20 cellular contexts compared by ENCODE assay signal in the genomic region with DNA sequence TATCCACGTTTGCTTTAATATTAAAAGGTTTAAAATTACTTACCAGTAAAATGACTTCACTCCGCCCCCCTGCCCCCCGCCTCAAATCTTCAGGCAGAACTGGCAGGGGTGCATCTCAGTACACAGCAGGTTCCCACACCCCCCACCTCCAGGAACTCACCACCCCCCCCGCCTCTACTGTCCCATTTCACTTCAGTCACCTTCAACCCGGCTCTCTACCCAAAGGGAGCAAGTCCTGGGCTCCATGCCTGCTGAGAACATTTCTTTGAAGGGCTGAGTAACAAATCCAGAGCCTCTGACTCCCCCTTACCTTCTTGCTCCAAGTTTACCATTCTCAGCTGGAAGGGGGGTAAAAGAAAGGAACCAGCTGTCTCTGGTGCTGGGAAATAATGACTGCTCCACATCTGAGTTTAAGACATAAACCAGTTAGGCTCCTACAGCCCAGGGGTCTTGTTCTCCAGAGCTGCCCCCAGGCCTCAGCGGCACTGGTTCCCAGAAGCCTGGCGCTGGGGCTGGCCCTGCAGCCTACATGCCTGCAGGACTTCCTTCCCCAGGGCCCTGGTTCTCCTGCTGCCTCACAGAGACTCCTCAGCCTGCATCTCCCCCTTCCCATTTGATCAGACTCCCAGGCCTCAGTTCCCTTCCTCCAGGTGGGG. TPM values are rescaled to one million over a fixed set of nuclear protein-coding genes. Genes with fewer than 3 reads are reported as not detected.
DNase-seq lines count a peak whose midpoint lies in the region; ATAC-seq and TF ChIP-seq lines count a peak whose summit lies in the region.
"Had no signal": no experiment of that assay in that cellular context is flagged by ENCODE, and none has a peak within 500 bp of the region (broad histone marks: within the 10 kb centered on the region; RNA-seq: fewer than 3 reads in every experiment).

No MANE protein-coding gene starts in this region.

- no peaks in the 10 kb centered on the region for H3K9me2 ChIP-seq in GM23338 (ENCODE audit: insufficient read depth)

- peaks cover 23% of the 10 kb centered on the region for H3K36me3 ChIP-seq in BLaER1
- H3K36me3 ChIP-seq in GM23338 (ENCODE audit: insufficient read depth) = no peaks in the 10 kb centered on the region
- peaks cover 0 to 23% of the 10 kb centered on the region in 2 donors for H3K36me3 ChIP-seq in psoas muscle (ENCODE audit: insufficient read depth in 1 of 2, low read depth in 1 of 2)

- no peaks in the 10 kb centered on the region for H3K36me3 Mint-ChIP-seq in GM23338 (ENCODE audit: low read depth)
- H3K36me3 Mint-ChIP-seq in dendritic cell treated with granulocyte-macrophage colony-stimulating factor and Interleukin-4, amounts not matched to agents 40 ng/mL and 50 ng/mL, for 4 days (ENCODE audit: low read depth) = peaks cover 70% of the 10 kb centered on the region

- H3K4me3 Mint-ChIP-seq in GM23338 = no peak overlapping the region
- H3K4me3 Mint-ChIP-seq in dendritic cell treated with granulocyte-macrophage colony-stimulating factor and Interleukin-4, amounts not matched to agents 40 ng/mL and 50 ng/mL, for 4 days = no peak overlapping the region

- H3K9me3 Mint-ChIP-seq in GM23338 = no peaks in the 10 kb centered on the region
- H3K9me3 Mint-ChIP-seq in dendritic cell treated with granulocyte-macrophage colony-stimulating factor and Interleukin-4, amounts not matched to agents 40 ng/mL and 50 ng/mL, for 4 days = no peaks in the 10 kb centered on the region

- no peak overlapping the region for H3K4me3 ChIP-seq in BLaER1
- H3K4me3 ChIP-seq in GM23338 = no peak overlapping the region
- no peak overlapping the region for H3K4me3 ChIP-seq in psoas muscle
- H3K4me3 ChIP-seq: GM23248 had no signal

- 0 out of 2 replicates have a peak, but pooled peaks cover 2% of the 10 kb centered on the region for H3F3A ChIP-seq in GM23338 (replicated peaks; ENCODE audit: low read depth)

- no peak overlapping the region for H3K9ac ChIP-seq in BLaER1
- H3K9ac ChIP-seq: GM23248, KMS-11 had no signal

- H3K9me3 ChIP-seq in BLaER1 (no peaks in the 10 kb centered on the region), psoas muscle (no peaks in the 10 kb centered on the region)
- H3K9me3 ChIP-seq: Caco-2 had no signal

- ATAC-seq in GM23338 (peak; percentile 12), psoas muscle (no peak), HG03354 (IDR thresholded peaks at IDR 0.05; ENCODE audit: poor library complexity, severe bottlenecking, unreplicated experiment) (no peak)
- ATAC-seq: HCT116, HepG2 had no signal

- intact Hi-C loops in dendritic cell treated with granulocyte-macrophage colony-stimulating factor and Interleukin-4, amounts not matched to agents 40 ng/mL and 50 ng/mL, for 4 days (cut with micrococcal nuclease) = no loop called here
- intact Hi-C loops in psoas muscle (cut with DNase I) = no loop called here

- TF ChIP-seq CTCF in GM23338 (conservative IDR thresholded peaks at IDR 0.05; ENCODE audit: low read depth in 2 of 2) (no peak), psoas muscle (IDR thresholded peaks at IDR 0.05) (no peak)

- H2AFZ ChIP-seq in GM23338 = no peak overlapping the region
- H2AFZ ChIP-seq: GM23248 had no signal

- no peak for DNase-seq in GM23338 (ENCODE audit: low spot score)
- no peak for DNase-seq in psoas muscle
- DNase-seq in activated naive CD4-positive, alpha-beta T cell treated with anti-CD3 and anti-CD28 coated beads, Interleukin-2, amount 50 U/mL, for 16 hours = no peak
- no peak for DNase-seq in GDM1 (lab: John Stamatoyannopoulos, UW)
- DNase-seq: ACHN, Caco-2, GF-D8, GM23248, MV-4-11, NCI-H187, NCI-H2227 treated with DMSO at 0.1 percent for 48 hours, NCI-H510A treated with DMSO at 0.1 percent for 48 hours, NCI-H82, RPMI8226 had no signal

- H3K27me3 Mint-ChIP-seq in GM23338 (ENCODE audit: insufficient read depth, low read depth, poor library complexity) = peaks cover 9% of the 10 kb centered on the region
- peaks cover 18% of the 10 kb centered on the region for H3K27me3 Mint-ChIP-seq in dendritic cell treated with granulocyte-macrophage colony-stimulating factor and Interleukin-4, amounts not matched to agents 40 ng/mL and 50 ng/mL, for 4 days

- no peaks in the 10 kb centered on the region for H3K79me2 ChIP-seq in GM23338 (replicated peaks; ENCODE audit: insufficient read depth)

- H3K27me3 ChIP-seq in BLaER1 = no peaks in the 10 kb centered on the region
- no peaks in the 10 kb centered on the region for H3K27me3 ChIP-seq in GM23338 (ENCODE audit: insufficient read depth)
- no peaks in the 10 kb centered on the region for H3K27me3 ChIP-seq in psoas muscle (ENCODE audit: insufficient read depth in 3 of 3, low read length in 2 of 3)

- H3K4me2 ChIP-seq in BLaER1 = peak overlapping the region; percentile 94
- H3K4me2 ChIP-seq in GM23338 = no peak overlapping the region
- H3K4me2 ChIP-seq: KMS-11 had no signal

- H3K4me1 Mint-ChIP-seq in GM23338 = peaks cover 33% of the 10 kb centered on the region
- peaks cover 87% of the 10 kb centered on the region for H3K4me1 Mint-ChIP-seq in dendritic cell treated with granulocyte-macrophage colony-stimulating factor and Interleukin-4, amounts not matched to agents 40 ng/mL and 50 ng/mL, for 4 days (ENCODE audit: low read depth)

- H3K27ac Mint-ChIP-seq in GM23338 = no peak overlapping the region
- peak overlapping the region; percentile 50 for H3K27ac Mint-ChIP-seq in dendritic cell treated with granulocyte-macrophage colony-stimulating factor and Interleukin-4, amounts not matched to agents 40 ng/mL and 50 ng/mL, for 4 days

- H3K27ac ChIP-seq in BLaER1 = no peak overlapping the region
- no peak overlapping the region for H3K27ac ChIP-seq in GM23338 (ENCODE audit: low read depth)
- peak overlapping the region; percentile 16 for H3K27ac ChIP-seq in psoas muscle
- H3K27ac ChIP-seq: GM23248, KMS-11 had no signal

- H3K4me1 ChIP-seq in BLaER1 (peaks cover 90% of the 10 kb centered on the region), GM23338 (ENCODE audit: insufficient read depth) (peaks cover 13% of the 10 kb centered on the region), psoas muscle (peaks cover 43% of the 10 kb centered on the region)
- H3K4me1 ChIP-seq: Caco-2 had no signal

- 75 to 82% (median 77%) methylated on average over 7 of the region's 7 CpGs for WGBS in psoas muscle, 3 donors

- H4K20me1 ChIP-seq in BLaER1 = peaks cover 32% of the 10 kb centered on the region
- no peaks in the 10 kb centered on the region for H4K20me1 ChIP-seq in GM23338 (replicated peaks; ENCODE audit: insufficient read depth)

TF ChIP-seq in GM23338, 12 proteins besides CTCF, POLR2A, EP300 and RAD21 (continues in another document):
- TF ChIP-seq, protein P1, sequence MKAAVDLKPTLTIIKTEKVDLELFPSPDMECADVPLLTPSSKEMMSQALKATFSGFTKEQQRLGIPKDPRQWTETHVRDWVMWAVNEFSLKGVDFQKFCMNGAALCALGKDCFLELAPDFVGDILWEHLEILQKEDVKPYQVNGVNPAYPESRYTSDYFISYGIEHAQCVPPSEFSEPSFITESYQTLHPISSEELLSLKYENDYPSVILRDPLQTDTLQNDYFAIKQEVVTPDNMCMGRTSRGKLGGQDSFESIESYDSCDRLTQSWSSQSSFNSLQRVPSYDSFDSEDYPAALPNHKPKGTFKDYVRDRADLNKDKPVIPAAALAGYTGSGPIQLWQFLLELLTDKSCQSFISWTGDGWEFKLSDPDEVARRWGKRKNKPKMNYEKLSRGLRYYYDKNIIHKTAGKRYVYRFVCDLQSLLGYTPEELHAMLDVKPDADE (IDR thresholded peaks at IDR 0.05) = no peak
- TF ChIP-seq EZH2 (IDR thresholded peaks at IDR 0.05; ENCODE audit: low read depth, unreplicated experiment) (no peak), NANOG (IDR thresholded peaks at IDR 0.05; ENCODE audit: borderline replicate concordance) (no peak), CREB1 (CRISPR knock-in tag; IDR thresholded peaks at IDR 0.05; ENCODE audit: low read depth) (no peak), POLR2AphosphoS5 (IDR thresholded peaks at IDR 0.05; ENCODE audit: low read depth) (no peak), JUNB (IDR thresholded peaks at IDR 0.05; ENCODE audit: unreplicated experiment) (no peak), ZNF331 (CRISPR knock-in tag; IDR thresholded peaks at IDR 0.05; ENCODE audit: low read depth) (no peak), ZNF114 (CRISPR knock-in tag; IDR thresholded peaks at IDR 0.05) (no peak), STAT1 (IDR thresholded peaks at IDR 0.05; ENCODE audit: unreplicated experiment) (no peak), EZH2phosphoT487 (IDR thresholded peaks at IDR 0.05; ENCODE audit: unreplicated experiment) (no peak)
- TF ChIP-seq, protein P2, sequence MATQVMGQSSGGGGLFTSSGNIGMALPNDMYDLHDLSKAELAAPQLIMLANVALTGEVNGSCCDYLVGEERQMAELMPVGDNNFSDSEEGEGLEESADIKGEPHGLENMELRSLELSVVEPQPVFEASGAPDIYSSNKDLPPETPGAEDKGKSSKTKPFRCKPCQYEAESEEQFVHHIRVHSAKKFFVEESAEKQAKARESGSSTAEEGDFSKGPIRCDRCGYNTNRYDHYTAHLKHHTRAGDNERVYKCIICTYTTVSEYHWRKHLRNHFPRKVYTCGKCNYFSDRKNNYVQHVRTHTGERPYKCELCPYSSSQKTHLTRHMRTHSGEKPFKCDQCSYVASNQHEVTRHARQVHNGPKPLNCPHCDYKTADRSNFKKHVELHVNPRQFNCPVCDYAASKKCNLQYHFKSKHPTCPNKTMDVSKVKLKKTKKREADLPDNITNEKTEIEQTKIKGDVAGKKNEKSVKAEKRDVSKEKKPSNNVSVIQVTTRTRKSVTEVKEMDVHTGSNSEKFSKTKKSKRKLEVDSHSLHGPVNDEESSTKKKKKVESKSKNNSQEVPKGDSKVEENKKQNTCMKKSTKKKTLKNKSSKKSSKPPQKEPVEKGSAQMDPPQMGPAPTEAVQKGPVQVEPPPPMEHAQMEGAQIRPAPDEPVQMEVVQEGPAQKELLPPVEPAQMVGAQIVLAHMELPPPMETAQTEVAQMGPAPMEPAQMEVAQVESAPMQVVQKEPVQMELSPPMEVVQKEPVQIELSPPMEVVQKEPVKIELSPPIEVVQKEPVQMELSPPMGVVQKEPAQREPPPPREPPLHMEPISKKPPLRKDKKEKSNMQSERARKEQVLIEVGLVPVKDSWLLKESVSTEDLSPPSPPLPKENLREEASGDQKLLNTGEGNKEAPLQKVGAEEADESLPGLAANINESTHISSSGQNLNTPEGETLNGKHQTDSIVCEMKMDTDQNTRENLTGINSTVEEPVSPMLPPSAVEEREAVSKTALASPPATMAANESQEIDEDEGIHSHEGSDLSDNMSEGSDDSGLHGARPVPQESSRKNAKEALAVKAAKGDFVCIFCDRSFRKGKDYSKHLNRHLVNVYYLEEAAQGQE (IDR thresholded peaks at IDR 0.05; ENCODE audit: unreplicated experiment) = no peak

RNA-seq across cellular contexts. Expression of gene DNMT3A, which starts 42.8 kb away (rescaled TPM):
- 67.2 and 80.4 TPM in 2 replicates for total RNA-seq in GM23338 (2014; rRNA removed; shearing (Covaris generic))
- polyA plus RNA-seq in GM23338 (2016; fragmentation: Nextera tagmentation; extraction: Ambion mirVana) (42.9 and 47.2 TPM in 2 replicates), psoas muscle (1 to 10 TPM; 7.1 to 9.9 (median 8.4) TPM)
- total RNA-seq in psoas muscle = 10 to 100 TPM; 20.6 to 26.2 (median 21.7) TPM
